Comparison of ENCODE assay signal across 9 cellular contexts in genomic region chr17:58329808-58330543, GRCh38. TPM values are rescaled to one million over a fixed set of nuclear protein-coding genes. Genes with fewer than 3 reads are reported as not detected.
DNase-seq lines count a peak whose midpoint lies in the region; ATAC-seq and TF ChIP-seq lines count a peak whose summit lies in the region.
"Had no signal": no experiment of that assay in that cellular context is flagged by ENCODE, and none has a peak within 500 bp of the region (broad histone marks: within the 10 kb centered on the region; RNA-seq: fewer than 3 reads in every experiment).

No MANE protein-coding gene starts in this region.

- H3K36me3 Mint-ChIP-seq in GM23338 (ENCODE audit: low read depth): no peaks in the 10 kb centered on the region

- H3K4me2 ChIP-seq in DND-41 (ENCODE audit: insufficient read depth, low read length) (peak overlapping the region; percentile 68), GM23338 (no peak overlapping the region)

- H3K27ac ChIP-seq in DND-41 (ENCODE audit: low read length): peak overlapping the region; percentile 98
- H3K27ac ChIP-seq in GM23338 (ENCODE audit: low read depth): no peak overlapping the region
- peak overlapping the region; percentile 77 for H3K27ac ChIP-seq in angular gyrus (ENCODE audit: low read depth, low read length)
- H3K27ac ChIP-seq in suprapubic skin: no peak overlapping the region

- H3K9me3 ChIP-seq in DND-41 (ENCODE audit: insufficient read depth, low read length, severe bottlenecking): no peaks in the 10 kb centered on the region
- no peaks in the 10 kb centered on the region for H3K9me3 ChIP-seq in suprapubic skin

- peaks cover 3% of the 10 kb centered on the region; the same call in 1 of the 2 replicates for H3F3A ChIP-seq in GM23338 (replicated peaks; ENCODE audit: low read depth)

- H3K4me3 ChIP-seq in DND-41 (ENCODE audit: low read depth in 1 of 2, low read length in 2 of 2): peak overlapping the region; percentile 93 to 96; a peak in 3 of 4 replicates
- no peak overlapping the region for H3K4me3 ChIP-seq in GM23338
- H3K4me3 ChIP-seq in suprapubic skin: peak overlapping the region; percentile 48

- 0 out of 2 replicates have a peak overlapping the region, but pooled peaks have one; percentile 41 for H3K27ac Mint-ChIP-seq in GM23338

- H3K4me1 ChIP-seq in DND-41 (ENCODE audit: insufficient read depth, low read length): peaks cover 53% of the 10 kb centered on the region
- peaks cover 38% of the 10 kb centered on the region for H3K4me1 ChIP-seq in GM23338 (ENCODE audit: insufficient read depth)
- peaks cover 15% of the 10 kb centered on the region for H3K4me1 ChIP-seq in suprapubic skin

- H3K9me3 Mint-ChIP-seq in GM23338: no peaks in the 10 kb centered on the region; the same call in 2 of the 3 replicates

- TF ChIP-seq CTCF in DND-41 (IDR thresholded peaks at IDR 0.05; ENCODE audit: borderline replicate concordance, extremely low read depth, low read length, poor library complexity, severe bottlenecking): no peak
- no peak for TF ChIP-seq CTCF in GM23338 (conservative IDR thresholded peaks at IDR 0.05; ENCODE audit: low read depth in 2 of 2)
- no peak for TF ChIP-seq CTCF in suprapubic skin (IDR thresholded peaks at IDR 0.05)

- H3K27me3 ChIP-seq in DND-41 (ENCODE audit: insufficient read depth, low read length, poor library complexity) (no peaks in the 10 kb centered on the region), GM23338 (ENCODE audit: insufficient read depth) (peaks cover 6% of the 10 kb centered on the region), suprapubic skin (peaks cover 7% of the 10 kb centered on the region)

- H3K79me2 ChIP-seq in DND-41 (ENCODE audit: insufficient read depth, low read length) (peaks cover 57% of the 10 kb centered on the region), GM23338 (replicated peaks; ENCODE audit: insufficient read depth) (no peaks in the 10 kb centered on the region)

- H2AFZ ChIP-seq in DND-41 (ENCODE audit: low read depth, low read length) (no peak overlapping the region), GM23338 (no peak overlapping the region)

- peak overlapping the region; percentile 99 for H3K9ac ChIP-seq in DND-41 (ENCODE audit: low read depth, low read length)

- peaks cover 34% of the 10 kb centered on the region for H3K27me3 Mint-ChIP-seq in GM23338 (ENCODE audit: insufficient read depth, low read depth, poor library complexity)

- H4K20me1 ChIP-seq in DND-41 (ENCODE audit: insufficient read depth, low read length) (peaks cover 59% of the 10 kb centered on the region), GM23338 (replicated peaks; ENCODE audit: insufficient read depth) (no peaks in the 10 kb centered on the region)

- 0 out of 2 replicates have a peak, but pooled peaks cover 8% of the 10 kb centered on the region for H3K9me2 ChIP-seq in GM23338 (ENCODE audit: insufficient read depth)

- TF ChIP-seq EP300 in suprapubic skin (IDR thresholded peaks at IDR 0.05): no peak

- no peak overlapping the region for H3K4me3 Mint-ChIP-seq in GM23338

- H3K36me3 ChIP-seq in DND-41 (ENCODE audit: insufficient read depth, low read length): peaks cover 34% of the 10 kb centered on the region
- no peaks in the 10 kb centered on the region for H3K36me3 ChIP-seq in GM23338 (ENCODE audit: insufficient read depth)
- no peaks in the 10 kb centered on the region for H3K36me3 ChIP-seq in suprapubic skin

- DNase-seq in DND-41: peak; percentile 58
- DNase-seq in GM23338 (ENCODE audit: low spot score): no peak
- DNase-seq in NAMALWA (ENCODE audit: low spot score): peak; percentile 93
- DNase-seq in suprapubic skin (ENCODE audit: low spot score in 2 of 2): no peak
- DNase-seq in superior temporal gyrus (ENCODE audit: extremely low spot score): no peak
- DNase-seq in HCEC 1CT: no peak
- DNase-seq in NCI-H2029 (lab: John Stamatoyannopoulos, UW): no peak

- WGBS in suprapubic skin: 65% methylated on average over 4 of the region's 4 CpGs

- no peak for TF ChIP-seq POLR2A in suprapubic skin (IDR thresholded peaks at IDR 0.05)

- H3K4me1 Mint-ChIP-seq in GM23338: peaks cover 60% of the 10 kb centered on the region

- ATAC-seq in DND-41 (ENCODE audit: insufficient read depth, low read depth) (no peak), GM23338 (no peak)

TF ChIP-seq in GM23338, 12 proteins besides CTCF, POLR2A, EP300 and RAD21:
- TF ChIP-seq ZNF114 (CRISPR knock-in tag; IDR thresholded peaks at IDR 0.05) (no peak), ETS1 (IDR thresholded peaks at IDR 0.05) (no peak), STAT1 (IDR thresholded peaks at IDR 0.05; ENCODE audit: unreplicated experiment) (no peak)

RNA-seq across cellular contexts. Expression of gene TSPOAP1, which starts 1.4 kb away (rescaled TPM):
- 11.8 and 12.9 TPM in 2 replicates for total RNA-seq in GM23338 (2014; rRNA removed; shearing (Covaris generic))
- 6.3 and 7.3 TPM in 2 replicates for polyA plus RNA-seq in GM23338 (2016; fragmentation: Nextera tagmentation; extraction: Ambion mirVana)
- 10 to 100 TPM in 2 of 4 donors, 1 to 10 TPM in 2; 6.8 to 26.9 (median 12.4) TPM for total RNA-seq in suprapubic skin
- total RNA-seq: pulmonary artery endothelial cell had no signal

RNA-seq across cellular contexts. Expression of gene SUPT4H1, which starts 22.0 kb away (rescaled TPM):
- total RNA-seq in GM23338 (2014; rRNA removed; shearing (Covaris generic)): 82.2 and 87.0 TPM in 2 replicates
- polyA plus RNA-seq in GM23338 (2016; fragmentation: Nextera tagmentation; extraction: Ambion mirVana): 73.9 and 83.7 TPM in 2 replicates
- 10 to 100 TPM; 33.8 to 48.3 (median 40.3) TPM for total RNA-seq in suprapubic skin

RNA-seq across cellular contexts. Expression of gene MPO, which starts 49.2 kb away (rescaled TPM):
- 0.12 TPM in 1 of 2 replicates, not detected in the other for total RNA-seq in GM23338 (2014; rRNA removed; shearing (Covaris generic))
- 0.08 TPM in 1 of 2 replicates, not detected in the other for polyA plus RNA-seq in GM23338 (2016; fragmentation: Nextera tagmentation; extraction: Ambion mirVana)
- total RNA-seq in suprapubic skin: not detected

Comparison
In these comparisons a context has a peak if more than half of its experiments do, and no peak if none do; other contexts are left out.
1. DNase-seq: peak in DND-41 (single experiment) and NAMALWA (single experiment); none in GM23338 (single experiment), suprapubic skin (0 of 2), superior temporal gyrus (single experiment), HCEC 1CT (single experiment) and NCI-H2029 (single experiment).
2. H3K27ac ChIP-seq: peak in DND-41 (single experiment) and angular gyrus (single experiment); none in GM23338 (single experiment) and suprapubic skin (single experiment).